ENCODE assay signal across 21 cellular contexts in the genomic region with DNA sequence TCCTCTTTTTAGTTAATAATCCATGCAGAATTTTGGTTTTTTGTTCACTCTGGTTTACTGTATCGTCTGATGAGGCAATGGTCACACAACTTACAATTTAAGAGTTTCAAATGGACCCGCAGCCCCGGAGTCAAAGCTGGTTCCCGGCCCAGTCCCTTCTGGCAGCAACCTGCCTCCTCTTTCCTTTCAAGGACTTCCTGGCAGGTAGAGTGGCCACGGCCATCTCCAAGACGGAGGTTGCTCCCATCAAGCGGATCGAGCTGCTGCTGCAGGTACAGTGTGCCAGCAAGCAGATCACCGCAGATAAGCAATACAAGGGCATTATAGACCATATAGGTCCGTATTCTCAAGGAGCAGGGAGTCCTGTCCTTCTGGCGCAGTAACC.
A peak's percentile ranks its signal among the peaks of the same experiment; 100 is the strongest.
DNase-seq lines count a peak whose midpoint lies in the region; ATAC-seq, FAIRE-seq and TF ChIP-seq lines count a peak whose summit lies in the region.
"Had no signal": no experiment of that assay in that cellular context is flagged by ENCODE, and none has a peak within 500 bp of the region (broad histone marks: within the 10 kb centered on the region; RNA-seq: fewer than 3 reads in every experiment).

No MANE protein-coding gene starts in this region.

- no peaks in the 10 kb centered on the region for H3K9me3 ChIP-seq in transverse colon

- in situ Hi-C loops in brain microvascular endothelial cell (cut with HindIII; ENCODE audit: low pct_ligation_motif_present, low sequenced_read_pairs) = no loop called here
- in situ Hi-C loops in transverse colon (cut with MboI; ENCODE audit: low pct_ligation_motif_present in 1 of 4, low pct_unique_long_range_greater_than_20kb in 1 of 4, low sequenced_read_pairs in 3 of 4) = no loop called here

- peak overlapping the region; percentile 69 for H3K27ac ChIP-seq in brain microvascular endothelial cell
- H3K27ac ChIP-seq in transverse colon = peak overlapping the region in 3 of 4 donors; percentile 10 to 46 (median 22)

- 70 to 80% methylated on average over 3 to 11 of the region's 11 CpGs for WGBS in transverse colon (ENCODE audit: low coverage in 1 of 2), 2 donors

- H3K27ac Mint-ChIP-seq in activated CD4-positive, alpha-beta T cell treated with anti-CD3 and anti-CD28 coated beads, Interleukin-2, amount 10 ng/mL, durations not matched to agents 7 days and 5 days = peak overlapping the region; percentile 36
- H3K27ac Mint-ChIP-seq in naive thymus-derived CD8-positive, alpha-beta T cell = peak overlapping the region in 6 of 10 donors; percentile 18 to 87 (median 54)
- H3K27ac Mint-ChIP-seq: IgD-negative memory B cell had no signal

- no peak overlapping the region for H3K4me3 ChIP-seq in brain microvascular endothelial cell (ENCODE audit: low read depth, low read length)
- no peak overlapping the region for H3K4me3 ChIP-seq in transverse colon
- H3K4me3 ChIP-seq: GM12878 had no signal

- TF ChIP-seq EP300 in transverse colon (IDR thresholded peaks at IDR 0.05; ENCODE audit: low read depth) = no peak

- no peaks in the 10 kb centered on the region for H3K4me1 ChIP-seq in transverse colon

- H3K4me1 Mint-ChIP-seq in activated CD4-positive, alpha-beta T cell treated with anti-CD3 and anti-CD28 coated beads, Interleukin-2, amount 10 ng/mL, durations not matched to agents 7 days and 5 days = peaks cover 34% of the 10 kb centered on the region
- peaks cover 16 to 39% (median 37%) of the 10 kb centered on the region in 4 donors for H3K4me1 Mint-ChIP-seq in naive thymus-derived CD8-positive, alpha-beta T cell
- H3K4me1 Mint-ChIP-seq: neural crest cell had no signal

- TF ChIP-seq POLR2A in transverse colon (IDR thresholded peaks at IDR 0.05) = no peak

- intact Hi-C loops in transverse colon (cut with DNase I; ENCODE audit: low total_unique reads) = no loop called here

- CTCF ChIA-PET in activated CD4-positive, alpha-beta T cell treated with anti-CD3 and anti-CD28 coated beads, Interleukin-2, amount 10 ng/mL, durations not matched to agents 7 days and 5 days (lab: Charles Lee) = interaction anchor here (1.2 kb wide), 1 partner anchor 14 kb away, joined by 3 read pairs; no protein-coding TSS in a partner anchor

- no peak for DNase-seq in activated CD4-positive, alpha-beta T cell treated with anti-CD3 and anti-CD28 coated beads, Interleukin-2, amount 10 ng/mL, durations not matched to agents 7 days and 5 days
- DNase-seq in activated CD4-positive, alpha-beta T cell treated with anti-CD3 and anti-CD28 coated beads for 48 hours = no peak
- DNase-seq in brain microvascular endothelial cell = no peak
- DNase-seq in naive thymus-derived CD8-positive, alpha-beta T cell = no peak
- DNase-seq in transverse colon = no peak
- no peak for DNase-seq in D721Med (ENCODE audit: insufficient read length, low spot score)
- DNase-seq: activated CD4-positive, alpha-beta T cell treated with anti-CD3 and anti-CD28 coated beads, Interleukin-2, amount 50 U/mL, for 1 hour; activated CD8-positive, alpha-beta memory T cell treated with anti-CD3 and anti-CD28 coated beads, Interleukin-2, amount 50 U/mL, for 48 hours; amygdala; cerebellar nuclear complex; GF-D8; NCI-H1417 treated with DMSO at 0.1 percent for 48 hours; NCI-H2171 treated with DMSO at 0.1 percent for 48 hours had no signal

- POLR2A ChIA-PET in activated CD4-positive, alpha-beta T cell treated with anti-CD3 and anti-CD28 coated beads, Interleukin-2, amount 10 ng/mL, durations not matched to agents 7 days and 5 days (lab: Charles Lee) = no interaction called here
- POLR2A ChIA-PET in naive thymus-derived CD8-positive, alpha-beta T cell (lab: Charles Lee) = no interaction called here

- H3K36me3 Mint-ChIP-seq in activated CD4-positive, alpha-beta T cell treated with anti-CD3 and anti-CD28 coated beads, Interleukin-2, amount 10 ng/mL, durations not matched to agents 7 days and 5 days (ENCODE audit: low read depth) = no peaks in the 10 kb centered on the region
- no peaks in the 10 kb centered on the region for H3K36me3 Mint-ChIP-seq in naive thymus-derived CD8-positive, alpha-beta T cell
- H3K36me3 Mint-ChIP-seq: CD14-positive monocyte, IgD-negative memory B cell had no signal

- H3K4me3 Mint-ChIP-seq in activated CD4-positive, alpha-beta T cell treated with anti-CD3 and anti-CD28 coated beads, Interleukin-2, amount 10 ng/mL, durations not matched to agents 7 days and 5 days = no peak overlapping the region
- peak overlapping the region in 3 of 10 donors; percentile 30 to 62 (median 45) for H3K4me3 Mint-ChIP-seq in naive thymus-derived CD8-positive, alpha-beta T cell
- H3K4me3 Mint-ChIP-seq: CD14-positive monocyte, IgD-negative memory B cell, neural crest cell had no signal

- H3K27me3 Mint-ChIP-seq in activated CD4-positive, alpha-beta T cell treated with anti-CD3 and anti-CD28 coated beads, Interleukin-2, amount 10 ng/mL, durations not matched to agents 7 days and 5 days = no peaks in the 10 kb centered on the region
- H3K27me3 Mint-ChIP-seq in naive thymus-derived CD8-positive, alpha-beta T cell = no peaks in the 10 kb centered on the region
- H3K27me3 Mint-ChIP-seq: IgD-negative memory B cell had no signal

- H3K36me3 ChIP-seq in brain microvascular endothelial cell (replicated peaks) (no peaks in the 10 kb centered on the region), transverse colon (no peaks in the 10 kb centered on the region)

- H3K27me3 ChIP-seq in brain microvascular endothelial cell (replicated peaks) = no peaks in the 10 kb centered on the region
- no peaks in the 10 kb centered on the region for H3K27me3 ChIP-seq in transverse colon

- TF ChIP-seq CTCF in brain microvascular endothelial cell (IDR thresholded peaks at IDR 0.05; ENCODE audit: low read depth, low read length, missing control alignments) (no peak), transverse colon (IDR thresholded peaks at IDR 0.05) (no peak), D721Med (IDR thresholded peaks at IDR 0.05; ENCODE audit: insufficient read depth, missing control alignments) (no peak)

- no peaks in the 10 kb centered on the region for H3K9me3 Mint-ChIP-seq in activated CD4-positive, alpha-beta T cell treated with anti-CD3 and anti-CD28 coated beads, Interleukin-2, amount 10 ng/mL, durations not matched to agents 7 days and 5 days
- H3K9me3 Mint-ChIP-seq in naive thymus-derived CD8-positive, alpha-beta T cell = no peaks in the 10 kb centered on the region
- H3K9me3 Mint-ChIP-seq: CD14-positive monocyte, IgD-negative memory B cell, neural crest cell had no signal

- FAIRE-seq in D721Med (lab: Jason Lieb, UNC) = no peak
- FAIRE-seq: A204.1, GM12878 had no signal

- ATAC-seq in naive thymus-derived CD8-positive, alpha-beta T cell = no peak
- ATAC-seq in GM19467 (IDR thresholded peaks at IDR 0.05; ENCODE audit: unreplicated experiment) = no peak
- ATAC-seq in HG03097 (IDR thresholded peaks at IDR 0.05; ENCODE audit: low FRiP score, unreplicated experiment) = no peak
- ATAC-seq: GM12878, left lobe of liver had no signal
